In the genomic region with DNA sequence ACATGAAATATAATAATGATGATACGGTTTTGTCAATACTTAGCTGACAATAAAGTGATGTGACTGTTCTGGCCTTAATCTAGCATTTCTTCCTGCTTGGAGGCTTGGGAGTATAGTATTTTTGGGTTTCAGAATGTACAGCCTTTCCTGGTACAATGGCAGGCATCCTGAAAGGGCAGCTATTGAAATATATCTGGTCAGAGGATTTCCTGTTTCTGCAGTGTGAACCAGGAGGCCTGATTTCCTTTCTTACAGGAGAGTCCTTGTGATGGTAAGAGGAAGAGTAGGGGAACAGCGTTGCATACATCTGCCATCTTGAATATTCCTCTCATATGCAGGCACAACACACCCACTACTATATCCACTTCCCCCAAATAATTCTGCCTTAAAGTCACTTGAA, we compare ENCODE assay signal across 22 cellular contexts.
"Had no signal": no experiment of that assay in that cellular context is flagged by ENCODE, and none has a peak within 500 bp of the region (broad histone marks: within the 10 kb centered on the region; RNA-seq: fewer than 3 reads in every experiment).

No MANE protein-coding gene starts in this region.

- H3K4me2 ChIP-seq: hepatocyte, neural progenitor cell had no signal

- H3K9me3 ChIP-seq: lower lobe of right lung, upper lobe of left lung had no signal

- H3K4me3 Mint-ChIP-seq: activated B cell treated with CpG ODN at 0.5 μM for 24 hours; activated CD4-positive, alpha-beta T cell treated with anti-CD3 and anti-CD28 coated beads for 36 hours; activated naive CD4-positive, alpha-beta T cell treated with anti-CD3 and anti-CD28 coated beads for 36 hours; activated naive CD8-positive, alpha-beta T cell treated with anti-CD3 and anti-CD28 coated beads, Interleukin-2, amount 10 ng/mL, durations not matched to agents 7 days and 5 days; activated T-cell treated with anti-CD3 and anti-CD28 coated beads, Interleukin-2, amount 50 U/mL, for 4 hours; naive thymus-derived CD8-positive, alpha-beta T cell; neural progenitor cell had no signal

- ATAC-seq: activated CD4-positive, alpha-beta T cell treated with anti-CD3 and anti-CD28 coated beads for 36 hours; activated T-cell treated with anti-CD3 and anti-CD28 coated beads, Interleukin-2, amount 50 U/mL, for 4 hours; foreskin keratinocyte; naive thymus-derived CD8-positive, alpha-beta T cell; stimulated activated naive CD8-positive, alpha-beta T cell treated with anti-CD3 and anti-CD28 coated beads, Interleukin-15, Interleukin-2, amounts not matched to agents 100 U/mL and 50 U/mL, for 24 hours had no signal

- H3K79me2 ChIP-seq: hepatocyte had no signal

- FAIRE-seq: bronchial epithelial cell had no signal

- H3K27ac ChIP-seq: coronary artery, foreskin keratinocyte, hepatocyte, lower lobe of right lung, neural progenitor cell had no signal

- H3K27me3 ChIP-seq: foreskin keratinocyte, hepatocyte, neural progenitor cell, upper lobe of left lung had no signal

- H2AFZ ChIP-seq: hepatocyte, neural progenitor cell had no signal

- DNase-seq: activated B cell treated with CpG ODN at 0.5 μM for 24 hours; activated CD4-positive, alpha-beta T cell treated with anti-CD3 and anti-CD28 coated beads for 36 hours; activated CD4-positive, alpha-beta T cell treated with anti-CD3 and anti-CD28 coated beads, Interleukin-2, amount 50 U/mL, for 4 hours; activated CD8-positive, alpha-beta memory T cell treated with anti-CD3 and anti-CD28 coated beads, Interleukin-2, amount 50 U/mL, for 48 hours; activated effector memory CD4-positive, alpha-beta T cell treated with Interleukin-2 at 50 U/mL for 16 hours; activated naive CD4-positive, alpha-beta T cell treated with anti-CD3 and anti-CD28 coated beads for 36 hours; activated naive CD8-positive, alpha-beta T cell treated with anti-CD3 and anti-CD28 coated beads, Interleukin-2, amount 10 ng/mL, durations not matched to agents 7 days and 5 days; activated T-cell treated with anti-CD3 and anti-CD28 coated beads, Interleukin-2, amount 50 U/mL, for 4 hours; amniotic stem cell; erythroblast; foreskin keratinocyte; lower lobe of right lung; naive thymus-derived CD8-positive, alpha-beta T cell; stimulated activated CD4-positive, alpha-beta T cell treated with anti-CD3 and anti-CD28 coated beads, Interleukin-12 subunit alpha, Interleukin-12 subunit beta, amount 100 ng/mL, for 4 hours; stimulated activated CD4-positive, alpha-beta T cell treated with anti-CD3 and anti-CD28 coated beads, Interleukin-4, amount 100 ng/mL, for 4 hours; stimulated activated naive CD8-positive, alpha-beta T cell treated with anti-CD3 and anti-CD28 coated beads, Interleukin-15, Interleukin-2, amounts not matched to agents 100 U/mL and 50 U/mL, for 24 hours; T-helper 9 cell; upper lobe of left lung had no signal

- H3K9me3 Mint-ChIP-seq: activated B cell treated with CpG ODN at 0.5 μM for 24 hours; activated naive CD4-positive, alpha-beta T cell treated with anti-CD3 and anti-CD28 coated beads for 36 hours; activated naive CD8-positive, alpha-beta T cell treated with anti-CD3 and anti-CD28 coated beads, Interleukin-2, amount 10 ng/mL, durations not matched to agents 7 days and 5 days; activated T-cell treated with anti-CD3 and anti-CD28 coated beads, Interleukin-2, amount 50 U/mL, for 4 hours; naive thymus-derived CD8-positive, alpha-beta T cell; neural progenitor cell had no signal

- H3K4me1 Mint-ChIP-seq: activated B cell treated with CpG ODN at 0.5 μM for 24 hours; activated CD4-positive, alpha-beta T cell treated with anti-CD3 and anti-CD28 coated beads for 36 hours; naive thymus-derived CD8-positive, alpha-beta T cell; neural progenitor cell had no signal

- H3K9ac ChIP-seq: neural progenitor cell had no signal

- H3K27me3 Mint-ChIP-seq: activated naive CD8-positive, alpha-beta T cell treated with anti-CD3 and anti-CD28 coated beads, Interleukin-2, amount 10 ng/mL, durations not matched to agents 7 days and 5 days had no signal

- H3K4me3 ChIP-seq: coronary artery, hepatocyte, lower lobe of right lung, neural progenitor cell, upper lobe of left lung had no signal

- H3K27ac Mint-ChIP-seq: activated B cell treated with CpG ODN at 0.5 μM for 24 hours; activated CD4-positive, alpha-beta T cell treated with anti-CD3 and anti-CD28 coated beads for 36 hours; activated naive CD4-positive, alpha-beta T cell treated with anti-CD3 and anti-CD28 coated beads for 36 hours; activated naive CD8-positive, alpha-beta T cell treated with anti-CD3 and anti-CD28 coated beads, Interleukin-2, amount 10 ng/mL, durations not matched to agents 7 days and 5 days; naive thymus-derived CD8-positive, alpha-beta T cell; neural progenitor cell had no signal

- H3K36me3 Mint-ChIP-seq: activated naive CD8-positive, alpha-beta T cell treated with anti-CD3 and anti-CD28 coated beads, Interleukin-2, amount 10 ng/mL, durations not matched to agents 7 days and 5 days; naive thymus-derived CD8-positive, alpha-beta T cell had no signal

- H3K4me1 ChIP-seq: foreskin keratinocyte, neural progenitor cell had no signal
